Comparison of ENCODE assay signal across 21 cellular contexts in the genomic region with DNA sequence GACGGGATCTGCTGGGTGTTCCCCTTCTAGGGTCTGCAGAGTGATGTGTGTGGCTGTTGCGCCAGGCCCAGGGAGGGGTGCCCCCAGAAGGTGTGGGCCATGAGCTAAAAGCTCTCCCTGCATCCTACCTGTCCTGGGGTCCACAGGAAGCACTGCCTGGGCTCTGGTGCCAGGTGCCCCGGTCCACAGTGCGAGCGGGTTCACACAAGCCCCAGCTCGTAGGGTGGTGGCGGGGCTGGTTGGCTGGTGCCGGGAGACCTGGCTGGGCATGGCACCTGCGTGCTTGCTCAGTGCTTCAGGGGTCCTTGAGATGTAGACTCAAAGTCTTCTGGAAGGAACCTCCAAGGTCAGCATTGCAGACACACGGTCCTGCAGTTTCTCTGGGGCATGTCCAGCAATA. TPM values are rescaled to one million over a fixed set of nuclear protein-coding genes. Genes with fewer than 3 reads are reported as not detected.
DNase-seq lines count a peak whose midpoint lies in the region; ATAC-seq, FAIRE-seq and TF ChIP-seq lines count a peak whose summit lies in the region.
"Had no signal": no experiment of that assay in that cellular context is flagged by ENCODE, and none has a peak within 500 bp of the region (broad histone marks: within the 10 kb centered on the region; RNA-seq: fewer than 3 reads in every experiment).

No MANE protein-coding gene starts in this region.

- H2BK5ac ChIP-seq in trophoblast cell (ENCODE audit: low read depth, low read length, poor library complexity) = no peak overlapping the region

- intact Hi-C loops in K562 (cut with micrococcal nuclease) = no loop called here
- intact Hi-C loops in breast epithelium (cut with DNase I; ENCODE audit: low total_unique reads) = no loop called here

- no peak overlapping the region for H2BK12ac ChIP-seq in trophoblast cell (ENCODE audit: low read length)

- TF ChIP-seq CTCF in RWPE1 (conservative IDR thresholded peaks at IDR 0.05; ENCODE audit: low read depth) (no peak), K562 (IDR thresholded peaks at IDR 0.05 in 2 of 3, conservative IDR thresholded peaks at IDR 0.05 in 1 of 3; ENCODE audit: insufficient read depth in 2 of 3, low read depth in 1 of 3, low read length in 3 of 3) (no peak), breast epithelium (IDR thresholded peaks at IDR 0.05) (no peak)

- no peak overlapping the region for H3K4me2 ChIP-seq in K562 (ENCODE audit: insufficient read depth, low read length)
- H3K4me2 ChIP-seq in trophoblast cell (ENCODE audit: low read length) = no peak overlapping the region
- H3K4me2 ChIP-seq: BLaER1 had no signal

- H3K4me1 ChIP-seq in SJCRH30 (peaks cover 89% of the 10 kb centered on the region), K562 (replicated peaks in 1 of 2; ENCODE audit: control insufficient read depth in 2 of 2, insufficient read depth in 2 of 2, low read length in 2 of 2) (peaks cover 0 to 53% of the 10 kb centered on the region in 2 experiments; a peak in 2 of 5 replicates), trophoblast cell (ENCODE audit: control insufficient read depth in 1 of 2, insufficient read depth in 2 of 2, low read length in 2 of 2) (no peaks in the 10 kb centered on the region), breast epithelium (no peaks in the 10 kb centered on the region)
- H3K4me1 ChIP-seq: BE2C had no signal

- H3K9ac ChIP-seq in K562 (ENCODE audit: insufficient read depth in 1 of 2, low read depth in 2 of 2, low read length in 2 of 2) (peak overlapping the region in 1 of 2 experiments; percentile 17; a peak in 1 of 4 replicates), trophoblast cell (ENCODE audit: low read length) (no peak overlapping the region)
- H3K9ac ChIP-seq: BLaER1 had no signal

- 31% methylated on average over 7 of the region's 10 CpGs for WGBS in K562 (ENCODE audit: insufficient coverage, low coverage, missing lambda C conversion rate)
- WGBS in trophoblast cell (ENCODE audit: extremely low coverage, insufficient coverage, insufficient read length) = no CpG with 5 or more reads among the region's 10 CpGs

- H3K23ac ChIP-seq in trophoblast cell (ENCODE audit: low read length) = no peak overlapping the region

- DNase-seq in RWPE1 (ENCODE audit: low spot score) (no peak), SJCRH30 (no peak), K562 (ENCODE audit: extremely low read depth in 1 of 4, low spot score in 3 of 4) (no peak), trophoblast cell (no peak), DMS 273 (lab: John Stamatoyannopoulos, UW; ENCODE audit: unreplicated experiment) (no peak), breast epithelium (ENCODE audit: low spot score in 2 of 2) (no peak)
- DNase-seq: 8988T; ACHN; BE2C; C1 segment of cervical spinal cord; CD4-positive, alpha-beta memory T cell; CD4-positive, CD25-positive, alpha-beta regulatory T cell; CD8-positive, alpha-beta memory T cell; COR-L47; GF-D8 had no signal

- H3K27ac ChIP-seq in RWPE1 = peak overlapping the region; percentile 3; the same call in 1 of the 2 replicates
- H3K27ac ChIP-seq in SJCRH30 = peak overlapping the region; percentile 100
- H3K27ac ChIP-seq in K562 (ENCODE audit: extremely low read depth, low read depth, low read length) = no peak overlapping the region
- H3K27ac ChIP-seq in trophoblast cell (ENCODE audit: low read depth, low read length) = no peak overlapping the region
- no peak overlapping the region for H3K27ac ChIP-seq in breast epithelium
- H3K27ac ChIP-seq: BLaER1 had no signal

- H3K9me3 ChIP-seq in SJCRH30 (replicated peaks) (no peaks in the 10 kb centered on the region), K562 (replicated peaks; ENCODE audit: control insufficient read depth, insufficient read depth, low read depth, low read length) (no peaks in the 10 kb centered on the region), trophoblast cell (ENCODE audit: insufficient read depth, low read depth, low read length) (peaks cover 4% of the 10 kb centered on the region), breast epithelium (no peaks in the 10 kb centered on the region)
- H3K9me3 ChIP-seq: BE2C, BLaER1 had no signal

- BruUV-seq in K562 (replicated peaks; lab: Mats Ljungman, UMichigan) = no TSS peak

- H3K36me3 ChIP-seq in SJCRH30 = no peaks in the 10 kb centered on the region
- no peaks in the 10 kb centered on the region for H3K36me3 ChIP-seq in K562 (ENCODE audit: control insufficient read depth, insufficient read depth, low read length)
- H3K36me3 ChIP-seq in trophoblast cell (ENCODE audit: control insufficient read depth in 1 of 2, insufficient read depth in 2 of 2, low read length in 2 of 2) = no peaks in the 10 kb centered on the region
- no peaks in the 10 kb centered on the region for H3K36me3 ChIP-seq in breast epithelium

- H3K4me3 ChIP-seq in SJCRH30 (no peak overlapping the region), K562 (no peak overlapping the region), trophoblast cell (ENCODE audit: low read depth, low read length) (peak overlapping the region; percentile 37), breast epithelium (no peak overlapping the region)
- H3K4me3 ChIP-seq: BLaER1 had no signal

- no peak for FAIRE-seq in K562 (lab: Jason Lieb, UNC)
- FAIRE-seq: A204.1, G401.6, GM12891 had no signal

- H4K12ac ChIP-seq in trophoblast cell (ENCODE audit: low read depth, low read length) = no peak overlapping the region

- no peaks in the 10 kb centered on the region for H3K79me1 ChIP-seq in trophoblast cell (ENCODE audit: low read length)

- H3K79me2 ChIP-seq in K562 (ENCODE audit: control insufficient read depth, insufficient read depth, low read length) (no peaks in the 10 kb centered on the region), trophoblast cell (ENCODE audit: control insufficient read depth, insufficient read depth, low read length, poor library complexity) (no peaks in the 10 kb centered on the region)

- CTCF ChIA-PET in RWPE1 (lab: Yijun Ruan, JAX) = no interaction called here
- CTCF ChIA-PET in K562 (lab: Yijun Ruan, JAX; ENCODE audit: low intra/inter-chr PET ratio) = no interaction called here

- H3K18ac ChIP-seq in trophoblast cell (ENCODE audit: low read length) = no peak overlapping the region

- no peak overlapping the region for H2AFZ ChIP-seq in K562 (ENCODE audit: low read depth, low read length)
- H2AFZ ChIP-seq in trophoblast cell (ENCODE audit: insufficient read depth, low read length, poor library complexity) = no peak overlapping the region

- H4K91ac ChIP-seq in trophoblast cell (ENCODE audit: low read depth, low read length) = no peak overlapping the region

- POLR2A ChIA-PET in RWPE1 (lab: Yijun Ruan, JAX; ENCODE audit: low non-redundant PET) (no interaction called here), K562 (lab: Yijun Ruan, JAX) (interaction anchor here (0.6 to 1.0 kb wide), 2 partner anchors 11 to 207 kb away, joined by 3 to 5 read pairs; no protein-coding TSS in a partner anchor)

- no peak overlapping the region for H2AK5ac ChIP-seq in trophoblast cell (ENCODE audit: low read length)

- no peak overlapping the region for H3K4ac ChIP-seq in trophoblast cell (ENCODE audit: low read depth, low read length)

- ATAC-seq in K562 = no peak
- ATAC-seq in GM21390 (IDR thresholded peaks at IDR 0.05; ENCODE audit: unreplicated experiment) = no peak

- no peak overlapping the region for H3K14ac ChIP-seq in trophoblast cell (ENCODE audit: low read length)

- no peaks in the 10 kb centered on the region for H3K9me1 ChIP-seq in K562 (ENCODE audit: control insufficient read depth, insufficient read depth, low read length)

- no peak overlapping the region for H2BK120ac ChIP-seq in trophoblast cell (ENCODE audit: insufficient read depth, low read length, poor library complexity)

- no peak overlapping the region for H4K8ac ChIP-seq in trophoblast cell (ENCODE audit: low read depth, low read length)

- in situ Hi-C loops in K562 (cut with MboI) = no loop called here

- no peaks in the 10 kb centered on the region for H3K27me3 ChIP-seq in SJCRH30
- peaks cover 3 to 52% of the 10 kb centered on the region in 2 experiments; a peak in 4 of 5 replicates for H3K27me3 ChIP-seq in K562 (ENCODE audit: control insufficient read depth in 2 of 2, insufficient read depth in 2 of 2, low read length in 2 of 2)
- no peaks in the 10 kb centered on the region for H3K27me3 ChIP-seq in trophoblast cell (ENCODE audit: insufficient read depth, low read length)
- H3K27me3 ChIP-seq in breast epithelium = no peaks in the 10 kb centered on the region
- H3K27me3 ChIP-seq: BE2C, BLaER1 had no signal

- no peak for TF ChIP-seq EP300 in K562 (IDR thresholded peaks at IDR 0.05; ENCODE audit: low read length)

- no peak for TF ChIP-seq RAD21 in K562 (CRISPR knock-in tag; conservative IDR thresholded peaks at IDR 0.05 in 1 of 2, IDR thresholded peaks at IDR 0.05 in 1 of 2)

- H4K20me1 ChIP-seq in K562 (replicated peaks; ENCODE audit: control insufficient read depth, insufficient read depth, low read length) = peaks cover 8% of the 10 kb centered on the region; the same call in 1 of the 2 replicates

- TF ChIP-seq POLR2A in K562 (conservative IDR thresholded peaks at IDR 0.05) = no peak
- TF ChIP-seq POLR2A in breast epithelium (IDR thresholded peaks at IDR 0.05) = no peak

TF ChIP-seq in K562, 482 proteins besides CTCF, POLR2A, EP300 and RAD21 (continues in another document):
- TF ChIP-seq POLR2G (IDR thresholded peaks at IDR 0.05; ENCODE audit: low read depth, low read length) (0 out of 2 replicates have a peak, but pooled peaks have one; percentile 30), CHD4 (IDR thresholded peaks at IDR 0.05; ENCODE audit: insufficient read depth, insufficient replicate concordance, low read depth, low read length, poor library complexity, severe bottlenecking) (no peak)

RNA-seq across cellular contexts. Expression of a gene that starts 25.5 kb away (rescaled TPM):
- 1,949 and 1,974 TPM in 2 replicates for total RNA-seq in SJCRH30 (2014; rRNA removed; shearing (Covaris generic))
- 1.7 and 3.4 TPM in 2 replicates for total RNA-seq in K562 (2011; cell fraction: chromatin; rRNA removed; ENCODE audit: low replicate concordance)
- 2.6 and 4.0 TPM in 2 replicates for total RNA-seq in K562 (2011; cell fraction: nucleolus; rRNA removed)
- 1.6 and 2.4 TPM in 2 replicates for total RNA-seq in K562 (2011; cell fraction: nucleoplasm; rRNA removed)
- total RNA-seq in K562 (2014; rRNA removed) (4.6 and 4.8 TPM in 2 replicates), K562 (2014; rRNA removed; fragmentation: Illumina TruSeq; extraction: Trizol) (2.2 and 4.2 TPM in 2 replicates), K562 (2015; rRNA removed; fragmentation: Illumina TruSeq; extraction: Trizol) (1.5 and 1.7 TPM in 2 replicates), K562 (2021) (3.7 TPM in 2 replicates), breast epithelium (100 to 1,000 TPM; 167 to 514 (median 190) TPM)
- polyA plus RNA-seq in K562 (2011; rRNA removed) (2.9 and 4.7 TPM in 2 replicates), K562 (2014; fragmentation: Illumina TruSeq; extraction: Trizol) (5.7 and 5.9 TPM in 2 replicates), K562 (2014; fragmentation: Nextera tagmentation; extraction: Ambion mirVana) (1 to 10 TPM; 1.7 to 3.6 TPM), K562 (2014; rRNA removed) (3.8 and 6.5 TPM in 2 replicates)
- 3.0 and 5.3 TPM in 2 replicates for polyA plus RNA-seq in K562 (2011; cell fraction: cytosol; rRNA removed)
- polyA plus RNA-seq in K562 (2011; cell fraction: nucleus; rRNA removed) = 1.8 and 3.1 TPM in 2 replicates
- 2.6 and 82.8 TPM in 2 replicates for polyA plus RNA-seq in K562 (2012)
- 1.8 and 4.5 TPM in 2 replicates for polyA minus RNA-seq in K562 (2011; rRNA and poly(A)+ RNA removed)
- 13.4 and 14.5 TPM in 2 replicates for polyA minus RNA-seq in K562 (2011; cell fraction: cytosol; rRNA and poly(A)+ RNA removed)
- polyA minus RNA-seq in K562 (2011; cell fraction: nucleus; rRNA and poly(A)+ RNA removed) = 2.6 and 3.0 TPM in 2 replicates
- polyA plus RNA-seq in trophoblast cell (2013) = 48.8 and 52.2 TPM in 2 replicates
- total RNA-seq: CD4-positive, alpha-beta memory T cell; CD4-positive, CD25-positive, alpha-beta regulatory T cell had no signal
- polyA plus RNA-seq: CD14-positive monocyte; CD4-positive, alpha-beta memory T cell; CD4-positive, CD25-positive, alpha-beta regulatory T cell; CD8-positive, alpha-beta memory T cell had no signal

Comparison
In these comparisons a context has a peak if more than half of its experiments do, and no peak if none do; other contexts are left out.
1. H3K27ac ChIP-seq: peak in RWPE1 (single experiment) and SJCRH30 (single experiment); none in K562 (single experiment), trophoblast cell (single experiment) and breast epithelium (0 of 2).
2. RNA of a gene that starts 25.5 kb away (total RNA-seq): 1,949 to 1,974 TPM in SJCRH30 and 167 to 514 TPM in breast epithelium; 1.5 to 4.8 TPM in K562; every median in the first group is over 10 times any median in the second.